In genomic region chr4:76148142-76148849, GRCh38 we compare ENCODE assay signal across 1 cellular context.
A peak's percentile ranks its signal among the peaks of the same experiment; 100 is the strongest.
TF ChIP-seq lines count a peak whose summit lies in the region.

TSS of gene NUP54 (minus strand) at chr4:76148397. CDS start at chr4:76148374, 23 bp downstream.

TF ChIP-seq in SK-N-SH, 30 proteins besides CTCF, POLR2A, EP300 and RAD21 (continued from another document):
- TF ChIP-seq IRF3 (IDR thresholded peaks at IDR 0.05; ENCODE audit: low read depth, low read length) (no peak), FOXJ3 (CRISPR knock-in tag; IDR thresholded peaks at IDR 0.05) (no peak), GATA2 (CRISPR knock-in tag; IDR thresholded peaks at IDR 0.05) (no peak), ZBTB33 (IDR thresholded peaks at IDR 0.05; ENCODE audit: borderline replicate concordance, low read depth) (peak; percentile 54; the same call in 1 of the 2 replicates)
